Comparison of ENCODE assay signal across 24 cellular contexts in the genomic region with DNA sequence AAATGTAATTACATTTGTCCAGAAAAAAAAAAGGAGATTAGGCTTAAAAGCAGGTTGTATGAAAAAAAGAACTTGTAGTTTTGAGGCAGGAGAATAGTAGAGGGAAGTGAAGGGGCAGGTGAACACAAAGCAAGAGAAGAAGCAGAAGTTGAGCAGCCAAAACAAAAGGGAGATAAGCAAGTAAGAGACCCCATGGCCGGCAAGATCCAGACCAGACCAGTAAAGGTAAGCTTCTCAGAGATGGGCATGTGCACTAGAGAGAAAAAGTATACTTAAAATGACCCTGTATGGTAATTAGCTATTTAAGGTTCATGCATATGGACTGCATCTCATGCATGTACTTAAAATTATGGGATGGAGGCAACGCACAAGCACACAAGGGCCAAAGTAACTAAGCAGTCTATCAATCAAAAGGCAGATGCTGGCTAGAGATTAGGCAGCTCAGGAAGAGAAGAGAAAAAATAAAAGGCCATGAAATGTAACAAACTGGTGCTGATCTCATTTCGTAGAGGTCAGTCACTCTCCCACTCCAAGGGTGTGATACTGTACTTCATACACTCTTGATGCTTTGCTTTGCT. TPM values are rescaled to one million over a fixed set of nuclear protein-coding genes. Genes with fewer than 3 reads are reported as not detected.
"Had no signal": no experiment of that assay in that cellular context is flagged by ENCODE, and none has a peak within 500 bp of the region (broad histone marks: within the 10 kb centered on the region; RNA-seq: fewer than 3 reads in every experiment).

No MANE protein-coding gene starts in this region.

- H3K4me3 ChIP-seq: adrenal gland, esophagus squamous epithelium, gastrocnemius medialis, prostate gland, spleen, thoracic aorta, upper lobe of right lung had no signal

- DNase-seq: activated CD4-positive, alpha-beta T cell treated with anti-CD3 and anti-CD28 coated beads for 1 hour; activated CD4-positive, alpha-beta T cell treated with anti-CD3 and anti-CD28 coated beads, Interleukin-2, amount 50 U/mL, for 1 hour; activated T-cell treated with anti-CD3 and anti-CD28 coated beads, Interleukin-2, amount 50 U/mL, for 1 hour; adrenal gland; central memory CD4-positive, alpha-beta T cell; effector memory CD8-positive, alpha-beta T cell; esophagus squamous epithelium; gastrocnemius medialis; hypothalamus; left cardiac atrium; midbrain; spleen; stimulated activated CD4-positive, alpha-beta T cell treated with anti-CD3 and anti-CD28 coated beads, Interleukin-4, amount 100 ng/mL, for 24 hours; stimulated activated naive CD4-positive, alpha-beta T cell treated with Interleukin-2 at 50 U/mL for 16 hours; T1000; upper lobe of right lung had no signal

- H3K9me3 ChIP-seq: adrenal gland, esophagus squamous epithelium, gastrocnemius medialis, prostate gland, spleen, thoracic aorta, upper lobe of right lung had no signal

- H3K27ac ChIP-seq: adrenal gland, esophagus squamous epithelium, gastrocnemius medialis, prostate gland, spleen, thoracic aorta, upper lobe of right lung had no signal

- FAIRE-seq: astrocyte, colon, endothelial cell of umbilical vein had no signal

- ATAC-seq: activated T-helper 17 cell treated with anti-CD3 and anti-CD28 coated beads, Interleukin-2, amount 50 U/mL, for 72 hours; effector memory CD8-positive, alpha-beta T cell; gastrocnemius medialis; left cardiac atrium; natural killer cell treated with Interleukin-12 subunit alpha and Interleukin-12 subunit beta and Interleukin-15 and Interleukin-18, amount 100 ng/mL, for 72 hours; upper lobe of right lung had no signal

- H3K36me3 ChIP-seq: adrenal gland, esophagus squamous epithelium, gastrocnemius medialis, prostate gland, spleen, thoracic aorta, upper lobe of right lung had no signal

RNA-seq across cellular contexts. Expression of gene SIGLEC15, which starts 9.7 kb away (rescaled TPM):
- total RNA-seq: activated T-helper 17 cell treated with anti-CD3 and anti-CD28 coated beads, Interleukin-2, amount 50 U/mL, for 72 hours; endothelial cell of umbilical vein; esophagus squamous epithelium; gastrocnemius medialis; natural killer cell treated with Interleukin-12 subunit alpha and Interleukin-12 subunit beta and Interleukin-15 and Interleukin-18, amount 100 ng/mL, for 72 hours; T-helper 1 cell treated with Interleukin-12 subunit alpha and Interleukin-12 subunit beta and Interleukin-4 antibody, amounts not matched to agents 30 ng/mL and 1 ng/mL, for 36 hours had no signal
- polyA plus RNA-seq: endothelial cell of umbilical vein had no signal
